11 cellular contexts compared by ENCODE assay signal in the genomic region with DNA sequence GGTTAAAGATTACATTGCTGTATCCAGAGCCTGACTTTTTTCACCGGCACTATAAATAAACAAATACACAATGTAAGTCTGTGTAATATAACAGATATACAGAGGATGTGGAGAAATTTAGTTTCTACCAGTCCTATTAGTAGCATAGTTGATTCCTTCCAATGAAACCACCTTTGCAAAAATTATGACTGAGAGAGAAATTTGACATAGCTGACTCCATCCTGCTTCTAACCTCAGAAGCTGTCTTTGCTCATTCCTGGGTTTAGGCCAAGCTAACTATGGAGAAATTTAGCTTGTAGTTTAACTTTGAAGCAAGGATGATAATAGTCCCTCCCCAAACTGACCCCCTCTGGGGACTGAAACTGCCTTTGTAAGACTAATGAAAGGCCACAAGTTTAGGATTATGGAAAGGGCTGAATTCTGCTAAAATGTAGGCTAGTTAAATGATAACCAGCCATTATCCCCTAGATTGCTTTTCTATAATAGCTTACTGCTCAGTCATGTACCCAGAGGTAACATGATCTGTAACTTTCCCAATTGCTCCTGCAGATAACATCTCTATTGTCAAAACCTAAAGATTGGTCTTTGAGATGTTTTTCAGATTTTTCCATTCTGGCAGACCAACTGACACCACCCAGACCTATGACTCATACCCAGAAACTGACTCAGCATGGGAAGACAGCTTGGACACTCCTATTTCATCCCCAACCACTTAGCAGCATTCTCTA.
DNase-seq lines count a peak whose midpoint lies in the region; ATAC-seq and TF ChIP-seq lines count a peak whose summit lies in the region.
"Had no signal": no experiment of that assay in that cellular context is flagged by ENCODE, and none has a peak within 500 bp of the region (broad histone marks: within the 10 kb centered on the region; RNA-seq: fewer than 3 reads in every experiment).

No MANE protein-coding gene starts in this region.

- peak overlapping the region; percentile 43 for H3K27ac Mint-ChIP-seq in WTC11
- no peak overlapping the region for H3K27ac Mint-ChIP-seq in activated CD4-positive, alpha-beta T cell treated with anti-CD3 and anti-CD28 coated beads for 36 hours

- peaks cover 11% of the 10 kb centered on the region for H3K4me1 Mint-ChIP-seq in WTC11
- peaks cover 10% of the 10 kb centered on the region for H3K4me1 Mint-ChIP-seq in activated CD4-positive, alpha-beta T cell treated with anti-CD3 and anti-CD28 coated beads for 36 hours

- H3K4me3 Mint-ChIP-seq in WTC11, result no peak overlapping the region
- no peak overlapping the region for H3K4me3 Mint-ChIP-seq in activated CD4-positive, alpha-beta T cell treated with anti-CD3 and anti-CD28 coated beads for 36 hours

- peaks cover 48% of the 10 kb centered on the region for H3K36me3 Mint-ChIP-seq in WTC11
- H3K36me3 Mint-ChIP-seq in activated CD4-positive, alpha-beta T cell treated with anti-CD3 and anti-CD28 coated beads for 36 hours (ENCODE audit: low read depth), result peaks cover 16% of the 10 kb centered on the region

- TF ChIP-seq CTCF in WTC11 (IDR thresholded peaks at IDR 0.05), result no peak

- ATAC-seq in WTC11 (no peak), GM21515 (IDR thresholded peaks at IDR 0.05; ENCODE audit: unreplicated experiment) (no peak), GM21717 (IDR thresholded peaks at IDR 0.05; ENCODE audit: unreplicated experiment) (no peak)
- no peak for ATAC-seq in activated CD4-positive, alpha-beta T cell treated with anti-CD3 and anti-CD28 coated beads for 36 hours
- ATAC-seq: body of pancreas had no signal

- intact Hi-C loops in activated CD4-positive, alpha-beta T cell treated with anti-CD3 and anti-CD28 coated beads for 36 hours (cut with DNase I, micrococcal nuclease), result no loop called here

- H3K27me3 Mint-ChIP-seq in WTC11 (ENCODE audit: low read depth), result peaks cover 25% of the 10 kb centered on the region
- no peaks in the 10 kb centered on the region for H3K27me3 Mint-ChIP-seq in activated CD4-positive, alpha-beta T cell treated with anti-CD3 and anti-CD28 coated beads for 36 hours

- POLR2A ChIA-PET in WTC11 (lab: Charles Lee), result no interaction called here
- POLR2A ChIA-PET in activated CD4-positive, alpha-beta T cell treated with anti-CD3 and anti-CD28 coated beads for 36 hours (lab: Charles Lee), result no interaction called here

- peak; percentile 45 for DNase-seq in AG08396 (ENCODE audit: low spot score)
- DNase-seq in HPDE6-E6E7 (ENCODE audit: extremely low spot score), result peak; percentile 28
- DNase-seq in WTC11 (ENCODE audit: low spot score), result no peak
- DNase-seq in glomerular visceral epithelial cell (ENCODE audit: extremely low spot score), result peak; percentile 35
- DNase-seq in NCI-H524 treated with DMSO at 0.1 percent for 48 hours (lab: John Stamatoyannopoulos, UW), result no peak
- no peak for DNase-seq in activated CD4-positive, alpha-beta T cell treated with anti-CD3 and anti-CD28 coated beads for 36 hours
- DNase-seq: activated CD4-positive, CD25-positive, alpha-beta regulatory T cell treated with anti-CD3 and anti-CD28 coated beads, Interleukin-2, amount 50 U/mL, for 72 hours; body of pancreas; KG1 had no signal

- peaks cover 40% of the 10 kb centered on the region for H3K9me3 Mint-ChIP-seq in WTC11
- peaks cover 8% of the 10 kb centered on the region for H3K9me3 Mint-ChIP-seq in activated CD4-positive, alpha-beta T cell treated with anti-CD3 and anti-CD28 coated beads for 36 hours (ENCODE audit: low read depth)

- CTCF ChIA-PET in WTC11 (lab: Charles Lee), result interaction anchor here (0.8 to 1.4 kb wide), 2 partner anchors 60 to 119 kb away, joined by 3 to 4 read pairs; no protein-coding TSS in a partner anchor
- CTCF ChIA-PET in activated CD4-positive, alpha-beta T cell treated with anti-CD3 and anti-CD28 coated beads for 36 hours (lab: Charles Lee), result no interaction called here

TF ChIP-seq in WTC11, 78 proteins besides CTCF, POLR2A, EP300 and RAD21:
- TF ChIP-seq ZBTB43 (CRISPR knock-in tag; IDR thresholded peaks at IDR 0.05) (no peak), ZNF232 (CRISPR knock-in tag; IDR thresholded peaks at IDR 0.05) (no peak), GTF2I (CRISPR knock-in tag; conservative IDR thresholded peaks at IDR 0.05) (no peak), HMGA2 (CRISPR knock-in tag; IDR thresholded peaks at IDR 0.05) (no peak), TEAD1 (CRISPR knock-in tag; IDR thresholded peaks at IDR 0.05) (no peak), GRHL2 (CRISPR knock-in tag; IDR thresholded peaks at IDR 0.05; ENCODE audit: insufficient replicate concordance, severe bottlenecking) (no peak)
- TF ChIP-seq, protein P1, sequence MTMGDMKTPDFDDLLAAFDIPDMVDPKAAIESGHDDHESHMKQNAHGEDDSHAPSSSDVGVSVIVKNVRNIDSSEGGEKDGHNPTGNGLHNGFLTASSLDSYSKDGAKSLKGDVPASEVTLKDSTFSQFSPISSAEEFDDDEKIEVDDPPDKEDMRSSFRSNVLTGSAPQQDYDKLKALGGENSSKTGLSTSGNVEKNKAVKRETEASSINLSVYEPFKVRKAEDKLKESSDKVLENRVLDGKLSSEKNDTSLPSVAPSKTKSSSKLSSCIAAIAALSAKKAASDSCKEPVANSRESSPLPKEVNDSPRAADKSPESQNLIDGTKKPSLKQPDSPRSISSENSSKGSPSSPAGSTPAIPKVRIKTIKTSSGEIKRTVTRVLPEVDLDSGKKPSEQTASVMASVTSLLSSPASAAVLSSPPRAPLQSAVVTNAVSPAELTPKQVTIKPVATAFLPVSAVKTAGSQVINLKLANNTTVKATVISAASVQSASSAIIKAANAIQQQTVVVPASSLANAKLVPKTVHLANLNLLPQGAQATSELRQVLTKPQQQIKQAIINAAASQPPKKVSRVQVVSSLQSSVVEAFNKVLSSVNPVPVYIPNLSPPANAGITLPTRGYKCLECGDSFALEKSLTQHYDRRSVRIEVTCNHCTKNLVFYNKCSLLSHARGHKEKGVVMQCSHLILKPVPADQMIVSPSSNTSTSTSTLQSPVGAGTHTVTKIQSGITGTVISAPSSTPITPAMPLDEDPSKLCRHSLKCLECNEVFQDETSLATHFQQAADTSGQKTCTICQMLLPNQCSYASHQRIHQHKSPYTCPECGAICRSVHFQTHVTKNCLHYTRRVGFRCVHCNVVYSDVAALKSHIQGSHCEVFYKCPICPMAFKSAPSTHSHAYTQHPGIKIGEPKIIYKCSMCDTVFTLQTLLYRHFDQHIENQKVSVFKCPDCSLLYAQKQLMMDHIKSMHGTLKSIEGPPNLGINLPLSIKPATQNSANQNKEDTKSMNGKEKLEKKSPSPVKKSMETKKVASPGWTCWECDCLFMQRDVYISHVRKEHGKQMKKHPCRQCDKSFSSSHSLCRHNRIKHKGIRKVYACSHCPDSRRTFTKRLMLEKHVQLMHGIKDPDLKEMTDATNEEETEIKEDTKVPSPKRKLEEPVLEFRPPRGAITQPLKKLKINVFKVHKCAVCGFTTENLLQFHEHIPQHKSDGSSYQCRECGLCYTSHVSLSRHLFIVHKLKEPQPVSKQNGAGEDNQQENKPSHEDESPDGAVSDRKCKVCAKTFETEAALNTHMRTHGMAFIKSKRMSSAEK (CRISPR knock-in tag; IDR thresholded peaks at IDR 0.05; ENCODE audit: borderline replicate concordance), result no peak
- TF ChIP-seq, protein P2, sequence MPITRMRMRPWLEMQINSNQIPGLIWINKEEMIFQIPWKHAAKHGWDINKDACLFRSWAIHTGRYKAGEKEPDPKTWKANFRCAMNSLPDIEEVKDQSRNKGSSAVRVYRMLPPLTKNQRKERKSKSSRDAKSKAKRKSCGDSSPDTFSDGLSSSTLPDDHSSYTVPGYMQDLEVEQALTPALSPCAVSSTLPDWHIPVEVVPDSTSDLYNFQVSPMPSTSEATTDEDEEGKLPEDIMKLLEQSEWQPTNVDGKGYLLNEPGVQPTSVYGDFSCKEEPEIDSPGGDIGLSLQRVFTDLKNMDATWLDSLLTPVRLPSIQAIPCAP (CRISPR knock-in tag; IDR thresholded peaks at IDR 0.05), result no peak
- TF ChIP-seq, protein P3, sequence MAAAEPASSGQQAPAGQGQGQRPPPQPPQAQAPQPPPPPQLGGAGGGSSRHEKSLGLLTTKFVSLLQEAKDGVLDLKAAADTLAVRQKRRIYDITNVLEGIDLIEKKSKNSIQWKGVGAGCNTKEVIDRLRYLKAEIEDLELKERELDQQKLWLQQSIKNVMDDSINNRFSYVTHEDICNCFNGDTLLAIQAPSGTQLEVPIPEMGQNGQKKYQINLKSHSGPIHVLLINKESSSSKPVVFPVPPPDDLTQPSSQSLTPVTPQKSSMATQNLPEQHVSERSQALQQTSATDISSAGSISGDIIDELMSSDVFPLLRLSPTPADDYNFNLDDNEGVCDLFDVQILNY (CRISPR knock-in tag; IDR thresholded peaks at IDR 0.05), result no peak

Comparison
In these comparisons a context has a peak if more than half of its experiments do, and no peak if none do; other contexts are left out.
1. DNase-seq: peak in AG08396 (single experiment), HPDE6-E6E7 (single experiment) and glomerular visceral epithelial cell (single experiment); none in WTC11 (single experiment), NCI-H524 treated with DMSO at 0.1 percent for 48 hours (single experiment) and activated CD4-positive, alpha-beta T cell treated with anti-CD3 and anti-CD28 coated beads for 36 hours (single experiment).